ENCODE assay signal across 11 cellular contexts in the genomic region with DNA sequence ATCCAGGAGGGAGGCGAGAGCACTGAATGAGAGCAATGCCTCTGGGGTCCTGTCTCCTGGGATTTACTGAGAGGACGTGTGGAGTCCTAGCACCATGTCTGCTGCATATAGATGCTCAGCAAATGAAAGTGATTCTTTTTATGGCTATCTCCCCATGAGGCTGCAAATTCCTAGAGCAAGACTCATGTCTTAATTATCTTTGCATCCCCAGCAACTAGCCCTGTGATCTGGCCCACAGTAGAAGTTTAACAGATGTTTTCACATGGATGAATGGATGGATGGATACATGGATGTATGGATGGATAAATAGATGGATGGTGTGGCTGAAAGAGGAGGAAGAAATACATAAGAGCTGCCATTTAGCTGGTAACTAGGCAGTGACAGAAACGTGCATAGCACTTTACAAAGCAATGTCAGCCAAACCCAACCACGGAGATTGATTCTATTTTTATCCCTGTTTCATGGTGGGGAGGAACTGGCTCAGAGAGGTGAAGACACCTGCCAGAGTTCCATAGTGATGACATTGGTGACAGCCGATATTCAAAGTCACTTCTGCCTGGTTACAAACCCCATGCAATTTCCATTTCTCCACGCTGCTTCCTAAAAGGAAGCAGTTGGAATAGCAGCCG. TPM values are rescaled to one million over a fixed set of nuclear protein-coding genes. Genes with fewer than 3 reads are reported as not detected.
DNase-seq lines count a peak whose midpoint lies in the region; ATAC-seq and TF ChIP-seq lines count a peak whose summit lies in the region.
"Had no signal": no experiment of that assay in that cellular context is flagged by ENCODE, and none has a peak within 500 bp of the region (broad histone marks: within the 10 kb centered on the region; RNA-seq: fewer than 3 reads in every experiment).

No MANE protein-coding gene starts in this region.

- no peak for TF ChIP-seq CTCF in endothelial cell (IDR thresholded peaks at IDR 0.05; ENCODE audit: unreplicated experiment)

- H3K4me3 ChIP-seq in H7 (ENCODE audit: insufficient read depth, low read depth, low read length): no peak overlapping the region
- H3K4me3 ChIP-seq: sigmoid colon had no signal

- DNase-seq in AG20443 (ENCODE audit: low spot score) (peak; percentile 66), H7 (peak; percentile 9), SHP77 (lab: John Stamatoyannopoulos, UW) (peak; percentile 14 to 40), left ventricle myocardium superior (no peak), endothelial cell (ENCODE audit: low spot score) (no peak), AML-193 (lab: John Stamatoyannopoulos, UW) (no peak)
- no peak for DNase-seq in activated CD4-positive, alpha-beta T cell treated with anti-CD3 and anti-CD28 coated beads for 4 hours
- DNase-seq: mammary epithelial cell, sigmoid colon had no signal

- H3K27me3 ChIP-seq in H7 (ENCODE audit: control insufficient read depth, insufficient read depth, low read length): no peaks in the 10 kb centered on the region

- H3K36me3 ChIP-seq in H7 (replicated peaks; ENCODE audit: control insufficient read depth, insufficient read depth, low read length): no peaks in the 10 kb centered on the region
- H3K36me3 ChIP-seq: sigmoid colon had no signal

- ATAC-seq in left ventricle myocardium superior: peak; percentile 83
- no peak for ATAC-seq in GM18909 (IDR thresholded peaks at IDR 0.05; ENCODE audit: poor library complexity, unreplicated experiment)
- ATAC-seq: foreskin keratinocyte had no signal

- intact Hi-C loops in left ventricle myocardium superior (cut with micrococcal nuclease): no loop called here

- H3K36me3 Mint-ChIP-seq in endothelial cell (ENCODE audit: low read depth, unreplicated experiment): no peaks in the 10 kb centered on the region

- H3K9me3 Mint-ChIP-seq in endothelial cell (ENCODE audit: unreplicated experiment): no peaks in the 10 kb centered on the region

- peaks cover 7% of the 10 kb centered on the region for H3K27me3 Mint-ChIP-seq in endothelial cell (ENCODE audit: unreplicated experiment)

- peaks cover 16% of the 10 kb centered on the region for H3K4me1 Mint-ChIP-seq in endothelial cell (ENCODE audit: unreplicated experiment)

- no peak overlapping the region for H3K27ac Mint-ChIP-seq in endothelial cell (ENCODE audit: unreplicated experiment)

- no peak overlapping the region for H3K4me3 Mint-ChIP-seq in endothelial cell (ENCODE audit: unreplicated experiment)

RNA-seq across cellular contexts. Expression of a gene that starts 32.7 kb away (rescaled TPM):
- 15.0 and 17.0 TPM in 2 replicates for total RNA-seq in H7 (2014; rRNA removed; shearing (Covaris generic))
- 18.4 TPM for total RNA-seq in left ventricle myocardium superior
- total RNA-seq in endothelial cell (ENCODE audit: unreplicated experiment): 18.9 TPM

Comparison
In these comparisons a context has a peak if more than half of its experiments do, and no peak if none do; other contexts are left out.
1. DNase-seq: peak in AG20443 (single experiment), H7 (single experiment) and SHP77 (2 of 2); none in left ventricle myocardium superior (single experiment), endothelial cell (single experiment), activated CD4-positive, alpha-beta T cell treated with anti-CD3 and anti-CD28 coated beads for 4 hours (0 of 2) and AML-193 (0 of 2).